ENCODE assay signal across 8 cellular contexts in the genomic region with DNA sequence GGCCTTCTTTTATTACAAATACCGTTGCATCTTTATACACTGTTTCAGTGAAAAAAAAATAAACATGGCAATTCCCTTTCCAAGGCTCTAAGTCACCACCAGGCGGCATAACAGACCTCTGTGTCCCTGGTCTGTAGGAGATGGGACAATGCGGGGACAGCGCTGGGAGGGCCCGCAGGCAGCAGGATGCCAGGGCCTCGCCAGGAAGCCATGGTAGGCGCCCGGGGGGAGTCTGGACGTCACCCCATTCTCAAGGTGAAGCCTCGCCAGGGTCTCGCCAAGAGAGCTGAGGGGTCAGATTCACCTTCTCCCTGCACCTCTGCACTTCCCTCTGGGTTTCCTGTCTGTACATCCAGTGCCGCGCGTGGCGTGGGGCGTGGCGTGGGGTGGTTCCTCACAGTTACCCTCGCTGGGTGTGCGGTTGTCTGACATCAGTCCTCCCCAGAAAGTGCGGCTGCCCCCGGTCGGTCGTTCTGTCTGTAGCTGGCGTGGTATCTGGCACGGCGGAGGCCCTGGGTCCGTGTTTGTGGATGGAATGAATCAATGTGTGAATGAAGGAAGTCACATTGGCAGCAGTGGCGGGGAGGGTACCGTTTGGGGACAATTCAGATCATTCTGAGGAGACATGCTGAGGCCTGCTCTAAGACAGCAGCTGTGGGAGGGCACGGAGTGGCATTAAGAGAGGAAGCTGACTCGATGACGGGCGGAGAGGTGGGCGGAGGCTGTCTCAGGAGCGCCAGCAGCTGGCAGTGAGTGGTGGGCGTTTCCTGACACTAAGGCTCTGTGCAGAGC. TPM values are rescaled to one million over a fixed set of nuclear protein-coding genes. Genes with fewer than 3 reads are reported as not detected.
DNase-seq lines count a peak whose midpoint lies in the region; ATAC-seq and TF ChIP-seq lines count a peak whose summit lies in the region.

No MANE protein-coding gene starts in this region.

- WGBS in adrenal gland, 4 donors, result 45 to 67% (median 53%) methylated on average over 25 to 36 of the region's 36 CpGs
- 49% methylated on average over 35 of the region's 36 CpGs for WGBS in smooth muscle cell (ENCODE audit: low lambda C conversion rate)

- peaks cover 42% of the 10 kb centered on the region for H3K4me1 Mint-ChIP-seq in T-helper 1 cell treated with Interleukin-12 subunit alpha and Interleukin-12 subunit beta and Interleukin-4 antibody, amounts not matched to agents 30 μg/mL and 1 μg/mL, for 36 hours (ENCODE audit: low read depth)

- H3K4me1 ChIP-seq in adrenal gland (replicated peaks in 1 of 2) (peaks cover 9 to 47% of the 10 kb centered on the region in 2 donors), iPS-15b (ENCODE audit: control insufficient read depth, insufficient read depth, low read length) (peaks cover 15% of the 10 kb centered on the region), smooth muscle cell (ENCODE audit: low read depth) (peaks cover 20% of the 10 kb centered on the region)

- intact Hi-C loops in adrenal gland (cut with DNase I), result loop anchor here (5.0 kb wide), 3 partner anchors 69 to 91 kb away; no protein-coding TSS in a partner anchor

- no peaks in the 10 kb centered on the region for H4K20me1 ChIP-seq in smooth muscle cell (ENCODE audit: low read depth)

- H3K9ac ChIP-seq in iPS-15b (ENCODE audit: low read depth, low read length), result no peak overlapping the region
- peak overlapping the region; percentile 85 for H3K9ac ChIP-seq in smooth muscle cell (ENCODE audit: low read depth)

- peak; percentile 36 for ATAC-seq in GM19455 (IDR thresholded peaks at IDR 0.05; ENCODE audit: unreplicated experiment)

- peak overlapping the region; percentile 79 for H3K4me2 ChIP-seq in smooth muscle cell

- H3K27me3 Mint-ChIP-seq in T-helper 1 cell treated with Interleukin-12 subunit alpha and Interleukin-12 subunit beta and Interleukin-4 antibody, amounts not matched to agents 30 μg/mL and 1 μg/mL, for 36 hours (ENCODE audit: low read depth), result peaks cover 19% of the 10 kb centered on the region

- no peaks in the 10 kb centered on the region for H3K27me3 ChIP-seq in adrenal gland
- H3K27me3 ChIP-seq in iPS-15b (ENCODE audit: control insufficient read depth, insufficient read depth, low read length), result no peaks in the 10 kb centered on the region
- no peaks in the 10 kb centered on the region for H3K27me3 ChIP-seq in smooth muscle cell (ENCODE audit: low read depth)

- H2AFZ ChIP-seq in smooth muscle cell (ENCODE audit: low read depth), result no peak overlapping the region

- H3K27ac ChIP-seq in adrenal gland, result peak overlapping the region in 2 of 5 donors; percentile 42 to 75
- H3K27ac ChIP-seq in smooth muscle cell (ENCODE audit: low read depth), result peak overlapping the region; percentile 88

- H3K4me3 Mint-ChIP-seq in T-helper 1 cell treated with Interleukin-12 subunit alpha and Interleukin-12 subunit beta and Interleukin-4 antibody, amounts not matched to agents 30 μg/mL and 1 μg/mL, for 36 hours, result peak overlapping the region; percentile 78

- TF ChIP-seq POLR2A in adrenal gland (IDR thresholded peaks at IDR 0.05), result no peak

- peak; percentile 54 for DNase-seq in AG08395 (ENCODE audit: low spot score)
- DNase-seq in NCI-H1417 (lab: John Stamatoyannopoulos, UW), result peak; percentile 71 to 89 (median 78)
- DNase-seq in adrenal gland, result peak in 6 of 7 donors; percentile 46 to 85 (median 73)
- DNase-seq in smooth muscle cell (lab: John Stamatoyannopoulos, UW; ENCODE audit: unreplicated experiment), result no peak
- no peak for DNase-seq in 8988T

- H3K9me3 Mint-ChIP-seq in T-helper 1 cell treated with Interleukin-12 subunit alpha and Interleukin-12 subunit beta and Interleukin-4 antibody, amounts not matched to agents 30 μg/mL and 1 μg/mL, for 36 hours, result no peaks in the 10 kb centered on the region

- no peaks in the 10 kb centered on the region for H3K36me3 Mint-ChIP-seq in T-helper 1 cell treated with Interleukin-12 subunit alpha and Interleukin-12 subunit beta and Interleukin-4 antibody, amounts not matched to agents 30 μg/mL and 1 μg/mL, for 36 hours (ENCODE audit: low read depth)

- no peaks in the 10 kb centered on the region for H3F3A ChIP-seq in smooth muscle cell (ENCODE audit: low read depth)

- H3K9me3 ChIP-seq in adrenal gland (replicated peaks in 1 of 3) (no peaks in the 10 kb centered on the region), iPS-15b (ENCODE audit: control insufficient read depth, insufficient read depth, low read length) (no peaks in the 10 kb centered on the region), smooth muscle cell (replicated peaks; ENCODE audit: low read depth) (no peaks in the 10 kb centered on the region)

- H3K4me3 ChIP-seq in adrenal gland, result no peak overlapping the region
- peak overlapping the region; percentile 5 for H3K4me3 ChIP-seq in iPS-15b (ENCODE audit: low read depth, low read length)
- peak overlapping the region; percentile 20 for H3K4me3 ChIP-seq in smooth muscle cell

- H3K79me2 ChIP-seq in smooth muscle cell (ENCODE audit: low read depth), result peaks cover 14% of the 10 kb centered on the region

- H3K36me3 ChIP-seq in adrenal gland (replicated peaks in 1 of 2), result no peaks in the 10 kb centered on the region
- H3K36me3 ChIP-seq in iPS-15b (ENCODE audit: control insufficient read depth, insufficient read depth, low read length), result peaks cover 2% of the 10 kb centered on the region
- H3K36me3 ChIP-seq in smooth muscle cell (ENCODE audit: low read depth), result no peaks in the 10 kb centered on the region

- H3K27ac Mint-ChIP-seq in T-helper 1 cell treated with Interleukin-12 subunit alpha and Interleukin-12 subunit beta and Interleukin-4 antibody, amounts not matched to agents 30 μg/mL and 1 μg/mL, for 36 hours, result peak overlapping the region; percentile 87

- TF ChIP-seq CTCF in adrenal gland (IDR thresholded peaks at IDR 0.05), result peak; percentile 48 to 86 (median 76)
- peak; percentile 81 for TF ChIP-seq CTCF in smooth muscle cell (IDR thresholded peaks at IDR 0.05; ENCODE audit: borderline replicate concordance, insufficient read depth, poor library complexity, severe bottlenecking)

RNA-seq across cellular contexts. Expression of a gene that starts 45.9 kb away (rescaled TPM):
- total RNA-seq in adrenal gland (10 to 100 TPM; 18.7 to 79.7 (median 51.8) TPM), smooth muscle cell (36.2 and 49.5 TPM in 2 replicates)
- polyA plus RNA-seq in adrenal gland (10 to 100 TPM; 44.6 to 63.1 (median 57.4) TPM), smooth muscle cell (65.1 and 82.7 TPM in 2 replicates)

Comparison
In these comparisons a context has a peak if more than half of its experiments do, and no peak if none do; other contexts are left out.
1. DNase-seq: peak in AG08395 (single experiment), NCI-H1417 (3 of 3) and adrenal gland (6 of 7); none in smooth muscle cell (single experiment) and 8988T (single experiment).
2. H3K4me3 ChIP-seq: peak in iPS-15b (single experiment) and smooth muscle cell (single experiment); none in adrenal gland (0 of 4).